Comparison of ENCODE assay signal across 26 cellular contexts in the genomic region with DNA sequence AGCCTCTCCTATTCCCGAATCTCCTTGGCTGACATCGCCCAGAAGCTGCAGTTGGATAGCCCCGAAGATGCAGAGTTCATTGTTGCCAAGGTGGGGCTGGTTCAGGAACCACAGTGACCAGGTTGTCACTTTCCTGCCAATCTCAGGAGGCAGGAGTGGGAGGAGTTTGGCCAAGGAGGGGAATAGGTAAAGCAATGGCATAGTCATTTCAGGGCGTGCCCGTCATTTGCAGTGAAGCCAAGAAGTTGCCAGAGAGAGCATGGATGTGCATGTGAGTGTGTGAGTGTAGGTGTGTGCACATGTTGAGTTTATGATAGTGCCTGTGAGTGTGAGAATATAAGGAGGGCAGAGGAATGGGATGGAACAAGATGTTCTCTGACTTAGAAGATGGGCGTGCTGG. TPM values are rescaled to one million over a fixed set of nuclear protein-coding genes. Genes with fewer than 3 reads are reported as not detected.
DNase-seq lines count a peak whose midpoint lies in the region; ATAC-seq, FAIRE-seq and TF ChIP-seq lines count a peak whose summit lies in the region.
"Had no signal": no experiment of that assay in that cellular context is flagged by ENCODE, and none has a peak within 500 bp of the region (broad histone marks: within the 10 kb centered on the region; RNA-seq: fewer than 3 reads in every experiment).

No MANE protein-coding gene starts in this region.

- H3K27ac ChIP-seq in Peyer's patch (peak overlapping the region in 1 of 4 donors; percentile 25), small intestine (ENCODE audit: low read depth in 1 of 2, low read length in 1 of 2) (no peak overlapping the region), left lung (no peak overlapping the region)
- H3K27ac ChIP-seq: HL-60 had no signal

- H3K9me3 ChIP-seq in Peyer's patch (no peaks in the 10 kb centered on the region), small intestine (ENCODE audit: control insufficient read depth, low read depth) (no peaks in the 10 kb centered on the region), left lung (no peaks in the 10 kb centered on the region), MG63 (no peaks in the 10 kb centered on the region)

- no peak for TF ChIP-seq POLR2A in Peyer's patch (IDR thresholded peaks at IDR 0.05)

- no peaks in the 10 kb centered on the region for H3K27me3 ChIP-seq in Peyer's patch
- H3K27me3 ChIP-seq in small intestine (ENCODE audit: control insufficient read depth in 2 of 2, insufficient read depth in 2 of 2, low read length in 2 of 2) = no peaks in the 10 kb centered on the region
- no peaks in the 10 kb centered on the region for H3K27me3 ChIP-seq in left lung
- no peaks in the 10 kb centered on the region for H3K27me3 ChIP-seq in MG63

- FAIRE-seq in small intestine (lab: Jason Lieb, UNC) = no peak

- peaks cover 0 to 74% (median 0%) of the 10 kb centered on the region in 3 donors for H3K36me3 ChIP-seq in Peyer's patch
- H3K36me3 ChIP-seq in small intestine (ENCODE audit: control insufficient read depth in 2 of 2, insufficient read depth in 2 of 2, low read length in 2 of 2) = peaks cover 18 to 42% of the 10 kb centered on the region in 2 donors
- H3K36me3 ChIP-seq in left lung = peaks cover 0 to 83% of the 10 kb centered on the region in 2 donors
- H3K36me3 ChIP-seq in MG63 = peaks cover 68% of the 10 kb centered on the region

- intact Hi-C loops in left colon (cut with DNase I, micrococcal nuclease) = no loop called here
- intact Hi-C loops in left lung (cut with DNase I) = no loop called here

- WGBS in small intestine, 3 donors = 54 to 84% (median 70%) methylated on average over 6 of the region's 6 CpGs

- H3K4me1 ChIP-seq in Peyer's patch (no peaks in the 10 kb centered on the region), small intestine (ENCODE audit: control insufficient read depth in 2 of 2, insufficient read depth in 1 of 2, low read depth in 1 of 2, low read length in 1 of 2) (no peaks in the 10 kb centered on the region), left lung (no peaks in the 10 kb centered on the region)

- ATAC-seq in left colon (peak; percentile 96), left lung (no peak), HG02970 (IDR thresholded peaks at IDR 0.05; ENCODE audit: low FRiP score, unreplicated experiment) (no peak)

- no peak for TF ChIP-seq CTCF in Peyer's patch (IDR thresholded peaks at IDR 0.05)
- TF ChIP-seq CTCF in left lung (IDR thresholded peaks at IDR 0.05) = no peak

- DNase-seq in D341Med (ENCODE audit: low spot score) (peak; percentile 28), Peyer's patch (peak in 2 of 3 donors; percentile 62 to 67), left colon (peak; percentile 77 to 85), small intestine (peak; percentile 70), left lung (no peak), MG63 (no peak)
- DNase-seq: ACHN, C1 segment of cervical spinal cord, DMS153, GDM1, IMR-90, NCI-H1048, NCI-H1436, NCI-H1930, NCI-H226, NCI-H524, NCI-H82, OCI-M1, RPMI8226, SIG-M5 had no signal

- no peak overlapping the region for H3K4me3 ChIP-seq in Peyer's patch
- H3K4me3 ChIP-seq in small intestine (ENCODE audit: low read depth in 1 of 2, low read length in 2 of 2) = no peak overlapping the region
- H3K4me3 ChIP-seq in left lung = no peak overlapping the region
- H3K4me3 ChIP-seq in MG63 = no peak overlapping the region

RNA-seq across cellular contexts. Expression of gene PSMD3, which starts 14.8 kb away (rescaled TPM):
- total RNA-seq in Peyer's patch = 10 to 100 TPM; 65.2 to 87.9 (median 73.7) TPM
- 100 to 1,000 TPM in 1 of 2 donors, 10 to 100 TPM in 1; 97.5 to 109 TPM for total RNA-seq in left colon
- polyA plus RNA-seq in small intestine = 10 to 100 TPM; 43.6 to 93.6 (median 55.7) TPM
- total RNA-seq in left lung = 100 to 1,000 TPM in 1 of 2 donors, 10 to 100 TPM in 1; 72.8 to 117 TPM
- 232 and 331 TPM in 2 replicates for total RNA-seq in MG63 (2014; rRNA removed; shearing (Covaris generic); ENCODE audit: low replicate concordance)

RNA-seq across cellular contexts. Expression of gene CSF3, which starts 19.8 kb away (rescaled TPM):
- total RNA-seq in Peyer's patch (not detected), left colon (under 1 TPM; 0.20 to 0.67 TPM), left lung (1 to 10 TPM in 1 of 2 donors, under 1 TPM in 1; 0.61 to 1.7 TPM)
- 1 to 10 TPM in 2 of 3 donors, not detected in 1; 2.0 to 2.8 TPM for polyA plus RNA-seq in small intestine
- total RNA-seq in MG63 (2014; rRNA removed; shearing (Covaris generic); ENCODE audit: low replicate concordance) = not detected in 2 replicates
- total RNA-seq: HT1080, IMR-90, M059J had no signal
- polyA plus RNA-seq: IMR-90 had no signal

RNA-seq across cellular contexts. Expression of gene GSDMA, which starts 32.6 kb away (rescaled TPM):
- 1 to 10 TPM in 2 of 4 donors, not detected in 2; 1.6 to 3.3 TPM for total RNA-seq in Peyer's patch
- under 1 TPM in 1 of 2 donors, not detected in 1; 0.58 TPM for total RNA-seq in left colon
- polyA plus RNA-seq in small intestine = under 1 TPM in 2 of 3 donors, not detected in 1; 0.54 to 0.63 TPM
- total RNA-seq in left lung = under 1 TPM in 1 of 2 donors, not detected in 1; 0.76 TPM
- not detected in 2 replicates for total RNA-seq in MG63 (2014; rRNA removed; shearing (Covaris generic); ENCODE audit: low replicate concordance)
- total RNA-seq: Daoy, H7, HT1080, IMR-90, M059J had no signal
- polyA plus RNA-seq: IMR-90 had no signal

RNA-seq across cellular contexts. Expression of gene MED24, which starts 58.8 kb away (rescaled TPM):
- total RNA-seq in Peyer's patch = 100 to 1,000 TPM in 3 of 4 donors, 10 to 100 TPM in 1; 77.9 to 176 (median 146) TPM
- total RNA-seq in left colon = 100 to 1,000 TPM in 1 of 2 donors, 10 to 100 TPM in 1; 63.4 to 108 TPM
- 10 to 100 TPM; 43.0 to 64.6 (median 49.6) TPM for polyA plus RNA-seq in small intestine
- total RNA-seq in left lung = 10 to 100 TPM; 72.0 to 75.2 TPM
- 83.1 and 96.3 TPM in 2 replicates for total RNA-seq in MG63 (2014; rRNA removed; shearing (Covaris generic); ENCODE audit: low replicate concordance)

Comparison
In these comparisons a context has a peak if more than half of its experiments do, and no peak if none do; other contexts are left out.
1. DNase-seq: peak in D341Med (single experiment), Peyer's patch (2 of 3), left colon (2 of 2) and small intestine (single experiment); none in left lung (0 of 2) and MG63 (single experiment).